Comparison of ENCODE assay signal across 27 cellular contexts in genomic region chr15:78673917-78674444, GRCh38. TPM values are rescaled to one million over a fixed set of nuclear protein-coding genes. Genes with fewer than 3 reads are reported as not detected.
"Had no signal": no experiment of that assay in that cellular context is flagged by ENCODE, and none has a peak within 500 bp of the region (broad histone marks: within the 10 kb centered on the region; RNA-seq: fewer than 3 reads in every experiment).

No MANE protein-coding gene starts in this region.

- H3K9me3 Mint-ChIP-seq: activated B cell treated with CpG ODN at 0.5 μM for 24 hours; activated CD4-positive, alpha-beta memory T cell treated with anti-CD3 and anti-CD28 coated beads for 36 hours; activated CD4-positive, alpha-beta T cell treated with anti-CD3 and anti-CD28 coated beads, Interleukin-2, amount 10 ng/mL, durations not matched to agents 7 days and 5 days; activated naive CD4-positive, alpha-beta T cell treated with anti-CD3 and anti-CD28 coated beads, Interleukin-2, amount 10 ng/mL, durations not matched to agents 7 days and 5 days; activated naive CD8-positive, alpha-beta T cell treated with anti-CD3 and anti-CD28 coated beads for 36 hours; activated T-cell treated with anti-CD3 and anti-CD28 coated beads, Interleukin-2, amount 50 U/mL, for 4 hours had no signal

- H3K27me3 ChIP-seq: SJSA1 had no signal

- H3K36me3 ChIP-seq: SJSA1 had no signal

- H3K4me3 ChIP-seq: K562, SJSA1 had no signal

- H3K4me1 ChIP-seq: SJSA1 had no signal

- FAIRE-seq: K562 had no signal

- H3K36me3 Mint-ChIP-seq: activated CD4-positive, alpha-beta memory T cell treated with anti-CD3 and anti-CD28 coated beads for 36 hours; activated naive CD4-positive, alpha-beta T cell treated with anti-CD3 and anti-CD28 coated beads, Interleukin-2, amount 10 ng/mL, durations not matched to agents 7 days and 5 days; activated naive CD8-positive, alpha-beta T cell treated with anti-CD3 and anti-CD28 coated beads for 36 hours had no signal

- H3K4me3 Mint-ChIP-seq: activated B cell treated with CpG ODN at 0.5 μM for 24 hours; activated CD4-positive, alpha-beta memory T cell treated with anti-CD3 and anti-CD28 coated beads for 36 hours; activated CD4-positive, alpha-beta T cell treated with anti-CD3 and anti-CD28 coated beads, Interleukin-2, amount 10 ng/mL, durations not matched to agents 7 days and 5 days; activated naive CD4-positive, alpha-beta T cell treated with anti-CD3 and anti-CD28 coated beads, Interleukin-2, amount 10 ng/mL, durations not matched to agents 7 days and 5 days; activated naive CD8-positive, alpha-beta T cell treated with anti-CD3 and anti-CD28 coated beads for 36 hours; activated T-cell treated with anti-CD3 and anti-CD28 coated beads, Interleukin-2, amount 50 U/mL, for 4 hours; T-helper 17 cell had no signal

- ATAC-seq: activated T-cell treated with anti-CD3 and anti-CD28 coated beads, Interleukin-2, amount 50 U/mL, for 4 hours; K562; Panc1; T-helper 17 cell had no signal

- H3K9me3 ChIP-seq: SJSA1 had no signal

- H3K27ac ChIP-seq: SJSA1 had no signal

- DNase-seq: activated B cell treated with CpG ODN at 0.5 μM for 24 hours; activated CD4-positive, alpha-beta memory T cell treated with anti-CD3 and anti-CD28 coated beads for 36 hours; activated CD4-positive, alpha-beta T cell treated with anti-CD3 and anti-CD28 coated beads, Interleukin-2, amount 10 ng/mL, durations not matched to agents 7 days and 5 days; activated CD8-positive, alpha-beta memory T cell treated with anti-CD3 and anti-CD28 coated beads for 24 hours; activated gamma-delta T cell treated with Interleukin-2 at 50 U/mL for 16 hours; activated naive CD4-positive, alpha-beta T cell treated with anti-CD3 and anti-CD28 coated beads, Interleukin-2, amount 10 ng/mL, durations not matched to agents 7 days and 5 days; activated naive CD8-positive, alpha-beta T cell treated with anti-CD3 and anti-CD28 coated beads for 36 hours; activated T-cell treated with anti-CD3 and anti-CD28 coated beads, Interleukin-2, amount 50 U/mL, for 4 hours; caudate nucleus; Karpas-422; MM.1S; NCI-H1105; NCI-H1436; NCI-H1694 treated with DMSO at 0.1 percent for 48 hours; NCI-H2029 treated with DMSO at 0.1 percent for 48 hours; NCI-H345; NCI-H510A; NCI-H526 treated with DMSO at 0.1 percent for 48 hours; NCI-H82; OCI-M1; Right ventricle myocardium superior; RPMI8226; T-helper 17 cell; T-helper 9 cell had no signal

- H3K27me3 Mint-ChIP-seq: activated B cell treated with CpG ODN at 0.5 μM for 24 hours; activated CD4-positive, alpha-beta T cell treated with anti-CD3 and anti-CD28 coated beads, Interleukin-2, amount 10 ng/mL, durations not matched to agents 7 days and 5 days; activated naive CD8-positive, alpha-beta T cell treated with anti-CD3 and anti-CD28 coated beads for 36 hours had no signal

- H3K27ac Mint-ChIP-seq: activated B cell treated with CpG ODN at 0.5 μM for 24 hours; activated CD4-positive, alpha-beta memory T cell treated with anti-CD3 and anti-CD28 coated beads for 36 hours; activated CD4-positive, alpha-beta T cell treated with anti-CD3 and anti-CD28 coated beads, Interleukin-2, amount 10 ng/mL, durations not matched to agents 7 days and 5 days; activated naive CD4-positive, alpha-beta T cell treated with anti-CD3 and anti-CD28 coated beads, Interleukin-2, amount 10 ng/mL, durations not matched to agents 7 days and 5 days; activated naive CD8-positive, alpha-beta T cell treated with anti-CD3 and anti-CD28 coated beads for 36 hours; T-helper 17 cell had no signal

- H3K4me1 Mint-ChIP-seq: activated B cell treated with CpG ODN at 0.5 μM for 24 hours; activated CD4-positive, alpha-beta T cell treated with anti-CD3 and anti-CD28 coated beads, Interleukin-2, amount 10 ng/mL, durations not matched to agents 7 days and 5 days; activated naive CD4-positive, alpha-beta T cell treated with anti-CD3 and anti-CD28 coated beads, Interleukin-2, amount 10 ng/mL, durations not matched to agents 7 days and 5 days; activated naive CD8-positive, alpha-beta T cell treated with anti-CD3 and anti-CD28 coated beads for 36 hours; T-helper 17 cell had no signal

RNA-seq across cellular contexts. Expression of gene CHRNB4, which starts 33.0 kb away (rescaled TPM):
- total RNA-seq: activated B cell treated with CpG ODN at 0.5 μM for 24 hours; activated CD4-positive, alpha-beta memory T cell treated with anti-CD3 and anti-CD28 coated beads for 36 hours; activated CD4-positive, alpha-beta T cell treated with anti-CD3 and anti-CD28 coated beads, Interleukin-2, amount 10 ng/mL, durations not matched to agents 7 days and 5 days; activated naive CD8-positive, alpha-beta T cell treated with anti-CD3 and anti-CD28 coated beads for 36 hours; activated T-cell treated with anti-CD3 and anti-CD28 coated beads, Interleukin-2, amount 50 U/mL, for 4 hours; Right ventricle myocardium superior; SJSA1; T-helper 17 cell had no signal

RNA-seq across cellular contexts. Expression of gene CHRNA3, which starts 53.2 kb away (rescaled TPM):
- total RNA-seq: activated B cell treated with CpG ODN at 0.5 μM for 24 hours; activated CD4-positive, alpha-beta memory T cell treated with anti-CD3 and anti-CD28 coated beads for 36 hours; activated CD4-positive, alpha-beta T cell treated with anti-CD3 and anti-CD28 coated beads, Interleukin-2, amount 10 ng/mL, durations not matched to agents 7 days and 5 days; activated naive CD8-positive, alpha-beta T cell treated with anti-CD3 and anti-CD28 coated beads for 36 hours; activated T-cell treated with anti-CD3 and anti-CD28 coated beads, Interleukin-2, amount 50 U/mL, for 4 hours; K562; SJSA1; T-helper 17 cell had no signal
